ENCODE assay signal across 8 cellular contexts in the genomic region with DNA sequence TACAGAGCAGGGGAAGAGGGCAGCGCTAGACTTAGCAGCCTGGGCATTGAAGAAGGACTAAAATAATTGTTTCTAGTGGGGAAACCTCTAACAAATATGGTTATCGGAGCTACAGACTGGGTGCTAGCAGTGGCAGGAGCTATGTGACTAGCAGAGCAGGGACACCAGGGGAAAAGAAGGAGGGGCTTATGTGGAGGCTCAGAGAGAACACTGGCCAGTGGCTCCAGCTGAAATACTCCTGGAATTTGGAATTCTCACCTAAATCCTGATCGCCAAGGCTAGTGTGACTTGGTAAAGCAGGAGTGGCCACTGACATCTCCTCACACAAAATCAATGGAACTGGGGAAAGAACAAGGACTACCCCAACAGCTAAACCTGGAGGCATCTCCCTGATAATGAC. TPM values are rescaled to one million over a fixed set of nuclear protein-coding genes. Genes with fewer than 3 reads are reported as not detected.
DNase-seq lines count a peak whose midpoint lies in the region; ATAC-seq, FAIRE-seq and TF ChIP-seq lines count a peak whose summit lies in the region.

No MANE protein-coding gene starts in this region.

- POLR2A ChIA-PET in activated B cell treated with CpG ODN at 0.5 μM for 24 hours (lab: Charles Lee): interaction anchor here (1.2 kb wide), 1 partner anchor 19 kb away, joined by 5 read pairs; no protein-coding TSS in a partner anchor

- H3K9me3 ChIP-seq in iPS-18a (ENCODE audit: control insufficient read depth, low read depth, low read length) (no peaks in the 10 kb centered on the region), pancreas (no peaks in the 10 kb centered on the region)

- CTCF ChIA-PET in activated B cell treated with CpG ODN at 0.5 μM for 24 hours (lab: Charles Lee): interaction anchor here (0.7 to 1.0 kb wide), 3 partner anchors 18 to 342 kb away, joined by 3 to 4 read pairs (median 3); no protein-coding TSS in a partner anchor

- DNase-seq in T-helper 1 cell (no peak), activated B cell treated with CpG ODN at 0.5 μM for 24 hours (no peak), globus pallidus (ENCODE audit: low spot score) (no peak), pancreas (no peak)
- DNase-seq in activated CD8-positive, alpha-beta memory T cell treated with anti-CD3 and anti-CD28 coated beads for 24 hours: no peak

- H3K4me1 ChIP-seq in iPS-18a (ENCODE audit: control insufficient read depth, low read depth, low read length) (peaks cover 26% of the 10 kb centered on the region), pancreas (peaks cover 25 to 39% (median 35%) of the 10 kb centered on the region in 3 donors)

- H3K9ac ChIP-seq in iPS-18a (ENCODE audit: low read length): no peak overlapping the region

- H3K36me3 ChIP-seq in iPS-18a (ENCODE audit: control insufficient read depth, low read depth, low read length): no peaks in the 10 kb centered on the region
- H3K36me3 ChIP-seq in pancreas: no peaks in the 10 kb centered on the region

- peak overlapping the region; percentile 83 for H3K4me3 Mint-ChIP-seq in T-helper 1 cell treated with Interleukin-12 subunit alpha and Interleukin-12 subunit beta and Interleukin-4 antibody, amounts not matched to agents 30 μg/mL and 1 μg/mL, for 36 hours
- H3K4me3 Mint-ChIP-seq in activated B cell treated with CpG ODN at 0.5 μM for 24 hours: peak overlapping the region; percentile 87
- H3K4me3 Mint-ChIP-seq in stimulated activated memory B cell treated with anti-CD40 and anti-IgM and Interleukin-4, amounts not matched to agents 10 μg/mL and 1 μg/mL and 100 μg/mL, for 72 hours: peak overlapping the region; percentile 17

- H3K4me3 ChIP-seq in iPS-18a (ENCODE audit: low read length) (peak overlapping the region; percentile 94), pancreas (peak overlapping the region in 2 of 4 donors; percentile 82 to 93)

- intact Hi-C loops in activated B cell treated with CpG ODN at 0.5 μM for 24 hours (cut with micrococcal nuclease) (loop anchor here (10.0 kb wide), 2 partner anchors 539 to 809 kb away; a partner anchor contains a TSS), pancreas (cut with DNase I) (no loop called here)

- peaks cover 46% of the 10 kb centered on the region for H3K4me1 Mint-ChIP-seq in T-helper 1 cell treated with Interleukin-12 subunit alpha and Interleukin-12 subunit beta and Interleukin-4 antibody, amounts not matched to agents 30 μg/mL and 1 μg/mL, for 36 hours (ENCODE audit: low read depth)
- peaks cover 56% of the 10 kb centered on the region for H3K4me1 Mint-ChIP-seq in activated B cell treated with CpG ODN at 0.5 μM for 24 hours
- H3K4me1 Mint-ChIP-seq in stimulated activated memory B cell treated with anti-CD40 and anti-IgM and Interleukin-4, amounts not matched to agents 10 μg/mL and 1 μg/mL and 100 μg/mL, for 72 hours: peaks cover 42% of the 10 kb centered on the region

- no peak for FAIRE-seq in pancreas (lab: Jason Lieb, UNC)

- H3K27me3 ChIP-seq in iPS-18a (ENCODE audit: control insufficient read depth, insufficient read depth, low read length) (peaks cover 5% of the 10 kb centered on the region), pancreas (no peaks in the 10 kb centered on the region)

- H3K27me3 Mint-ChIP-seq in T-helper 1 cell treated with Interleukin-12 subunit alpha and Interleukin-12 subunit beta and Interleukin-4 antibody, amounts not matched to agents 30 μg/mL and 1 μg/mL, for 36 hours (ENCODE audit: low read depth): peaks cover 5% of the 10 kb centered on the region
- H3K27me3 Mint-ChIP-seq in activated B cell treated with CpG ODN at 0.5 μM for 24 hours: no peaks in the 10 kb centered on the region
- H3K27me3 Mint-ChIP-seq in stimulated activated memory B cell treated with anti-CD40 and anti-IgM and Interleukin-4, amounts not matched to agents 10 μg/mL and 1 μg/mL and 100 μg/mL, for 72 hours: no peaks in the 10 kb centered on the region

- peaks cover 9% of the 10 kb centered on the region for H3K36me3 Mint-ChIP-seq in T-helper 1 cell treated with Interleukin-12 subunit alpha and Interleukin-12 subunit beta and Interleukin-4 antibody, amounts not matched to agents 30 μg/mL and 1 μg/mL, for 36 hours (ENCODE audit: low read depth)
- H3K36me3 Mint-ChIP-seq in activated B cell treated with CpG ODN at 0.5 μM for 24 hours (ENCODE audit: low read depth): peaks cover 19% of the 10 kb centered on the region
- no peaks in the 10 kb centered on the region for H3K36me3 Mint-ChIP-seq in stimulated activated memory B cell treated with anti-CD40 and anti-IgM and Interleukin-4, amounts not matched to agents 10 μg/mL and 1 μg/mL and 100 μg/mL, for 72 hours

- ATAC-seq in activated B cell treated with CpG ODN at 0.5 μM for 24 hours (ENCODE audit: low read depth) (no peak), pancreas (no peak)
- no peak for ATAC-seq in stimulated activated memory B cell treated with anti-CD40 and anti-IgM and Interleukin-4, amounts not matched to agents 10 μg/mL and 1 μg/mL and 100 μg/mL, for 72 hours

- H3K27ac ChIP-seq in iPS-18a (ENCODE audit: low read length) (no peak overlapping the region), pancreas (peak overlapping the region in 2 of 4 donors; percentile 96 to 97)

- no peak for TF ChIP-seq CTCF in activated B cell treated with CpG ODN at 0.5 μM for 24 hours (IDR thresholded peaks at IDR 0.05)
- no peak for TF ChIP-seq CTCF in pancreas (IDR thresholded peaks at IDR 0.05)

- peak overlapping the region; percentile 88 for H3K27ac Mint-ChIP-seq in T-helper 1 cell treated with Interleukin-12 subunit alpha and Interleukin-12 subunit beta and Interleukin-4 antibody, amounts not matched to agents 30 μg/mL and 1 μg/mL, for 36 hours
- H3K27ac Mint-ChIP-seq in activated B cell treated with CpG ODN at 0.5 μM for 24 hours: peak overlapping the region; percentile 88
- peak overlapping the region; percentile 6 for H3K27ac Mint-ChIP-seq in stimulated activated memory B cell treated with anti-CD40 and anti-IgM and Interleukin-4, amounts not matched to agents 10 μg/mL and 1 μg/mL and 100 μg/mL, for 72 hours

- WGBS in pancreas, 2 donors: 46 to 57% methylated on average over 3 of the region's 3 CpGs

- H3K9me3 Mint-ChIP-seq in T-helper 1 cell treated with Interleukin-12 subunit alpha and Interleukin-12 subunit beta and Interleukin-4 antibody, amounts not matched to agents 30 μg/mL and 1 μg/mL, for 36 hours: no peaks in the 10 kb centered on the region
- H3K9me3 Mint-ChIP-seq in activated B cell treated with CpG ODN at 0.5 μM for 24 hours: no peaks in the 10 kb centered on the region
- H3K9me3 Mint-ChIP-seq in stimulated activated memory B cell treated with anti-CD40 and anti-IgM and Interleukin-4, amounts not matched to agents 10 μg/mL and 1 μg/mL and 100 μg/mL, for 72 hours: no peaks in the 10 kb centered on the region

RNA-seq across cellular contexts. Expression of a gene that starts 2.0 kb away (rescaled TPM):
- total RNA-seq in activated B cell treated with CpG ODN at 0.5 μM for 24 hours: 30.0 and 35.0 TPM in 2 replicates
- total RNA-seq in pancreas: 10 to 100 TPM; 13.8 to 27.7 (median 19.2) TPM
- polyA plus RNA-seq in pancreas: 10 to 100 TPM in 1 of 2 donors, 1 to 10 TPM in 1; 7.3 to 21.3 TPM

Comparison
In these comparisons a context has a peak if more than half of its experiments do, and no peak if none do; other contexts are left out.
1. H3K27ac Mint-ChIP-seq: peak in every context shown above with its lines; median percentile 88 in T-helper 1 cell treated with Interleukin-12 subunit alpha and Interleukin-12 subunit beta and Interleukin-4 antibody, amounts not matched to agents 30 μg/mL and 1 μg/mL, for 36 hours; 88 in activated B cell treated with CpG ODN at 0.5 μM for 24 hours; 6 in stimulated activated memory B cell treated with anti-CD40 and anti-IgM and Interleukin-4, amounts not matched to agents 10 μg/mL and 1 μg/mL and 100 μg/mL, for 72 hours.
2. H3K4me3 Mint-ChIP-seq: peak in every context shown above with its lines; median percentile 87 in activated B cell treated with CpG ODN at 0.5 μM for 24 hours; 83 in T-helper 1 cell treated with Interleukin-12 subunit alpha and Interleukin-12 subunit beta and Interleukin-4 antibody, amounts not matched to agents 30 μg/mL and 1 μg/mL, for 36 hours; 17 in stimulated activated memory B cell treated with anti-CD40 and anti-IgM and Interleukin-4, amounts not matched to agents 10 μg/mL and 1 μg/mL and 100 μg/mL, for 72 hours.